ENCODE assay signal across 17 cellular contexts in genomic region chr1:241844593-241844992, GRCh38. TPM values are rescaled to one million over a fixed set of nuclear protein-coding genes. Genes with fewer than 3 reads are reported as not detected.
A peak's percentile ranks its signal among the peaks of the same experiment; 100 is the strongest.
DNase-seq lines count a peak whose midpoint lies in the region; TF ChIP-seq lines count a peak whose summit lies in the region.
"Had no signal": no experiment of that assay in that cellular context is flagged by ENCODE, and none has a peak within 500 bp of the region (broad histone marks: within the 10 kb centered on the region; RNA-seq: fewer than 3 reads in every experiment).

No MANE protein-coding gene starts in this region.

- peak; percentile 3 for DNase-seq in NCI-H1105 treated with DMSO at 0.1 percent for 48 hours (lab: John Stamatoyannopoulos, UW)
- DNase-seq in NCI-H1105 (lab: John Stamatoyannopoulos, UW): no peak
- DNase-seq in DMS53 treated with DMSO at 0.1 percent for 48 hours (lab: John Stamatoyannopoulos, UW; ENCODE audit: unreplicated experiment): peak; percentile 39
- DNase-seq in NCI-H345 (lab: John Stamatoyannopoulos, UW): peak; percentile 11
- DNase-seq in SHP77 (lab: John Stamatoyannopoulos, UW): peak; percentile 11 to 50
- DNase-seq in type B pancreatic cell (ENCODE audit: extremely low spot score, unreplicated experiment): no peak
- no peak for DNase-seq in amniotic stem cell (lab: John Stamatoyannopoulos, UW)
- DNase-seq: CD8-positive, alpha-beta memory T cell; DMS79 treated with DMSO at 0.1 percent for 48 hours; Kasumi-1; NCI-H1694 treated with DMSO at 0.1 percent for 48 hours; NCI-H2081 treated with DMSO at 0.1 percent for 48 hours; NCI-H226; NCI-H526 treated with DMSO at 0.1 percent for 48 hours; SJCRH30; T-cell had no signal

- H3K9me3 Mint-ChIP-seq in type B pancreatic cell: no peaks in the 10 kb centered on the region
- H3K9me3 Mint-ChIP-seq: CD8-positive, alpha-beta memory T cell; T-cell; T-helper 2 cell treated with Interferon-gamma antibody and Interleukin-4, amounts not matched to agents 5 μg/mL and 100 μg/mL, for 36 hours had no signal

- no peaks in the 10 kb centered on the region for H3K36me3 Mint-ChIP-seq in type B pancreatic cell
- H3K36me3 Mint-ChIP-seq: T-cell had no signal

- no peak overlapping the region for H3K27ac Mint-ChIP-seq in type B pancreatic cell
- H3K27ac Mint-ChIP-seq: T-cell; T-helper 2 cell treated with Interferon-gamma antibody and Interleukin-4, amounts not matched to agents 5 μg/mL and 100 μg/mL, for 36 hours had no signal

- no peak overlapping the region for H3K4me3 Mint-ChIP-seq in type B pancreatic cell
- H3K4me3 Mint-ChIP-seq: T-cell; T-helper 2 cell treated with Interferon-gamma antibody and Interleukin-4, amounts not matched to agents 5 μg/mL and 100 μg/mL, for 36 hours had no signal

- H3K27me3 Mint-ChIP-seq in type B pancreatic cell: peaks cover 5% of the 10 kb centered on the region
- H3K27me3 Mint-ChIP-seq: T-cell had no signal

- peaks cover 18% of the 10 kb centered on the region for H3K4me1 Mint-ChIP-seq in type B pancreatic cell (ENCODE audit: unreplicated experiment)

- TF ChIP-seq CTCF in type B pancreatic cell (conservative IDR thresholded peaks at IDR 0.05): no peak

RNA-seq across cellular contexts. Expression of gene EXO1, which starts 3.4 kb away (rescaled TPM):
- total RNA-seq in type B pancreatic cell (ENCODE audit: low replicate concordance): 10.2 and 25.5 TPM in 2 replicates

Comparison
In these comparisons a context has a peak if more than half of its experiments do, and no peak if none do; other contexts are left out.
1. DNase-seq: peak in NCI-H1105 treated with DMSO at 0.1 percent for 48 hours (single experiment), DMS53 treated with DMSO at 0.1 percent for 48 hours (single experiment), NCI-H345 (single experiment) and SHP77 (2 of 2); none in NCI-H1105 (single experiment), type B pancreatic cell (single experiment) and amniotic stem cell (single experiment).